Comparison of ENCODE assay signal across 14 cellular contexts in the genomic region with DNA sequence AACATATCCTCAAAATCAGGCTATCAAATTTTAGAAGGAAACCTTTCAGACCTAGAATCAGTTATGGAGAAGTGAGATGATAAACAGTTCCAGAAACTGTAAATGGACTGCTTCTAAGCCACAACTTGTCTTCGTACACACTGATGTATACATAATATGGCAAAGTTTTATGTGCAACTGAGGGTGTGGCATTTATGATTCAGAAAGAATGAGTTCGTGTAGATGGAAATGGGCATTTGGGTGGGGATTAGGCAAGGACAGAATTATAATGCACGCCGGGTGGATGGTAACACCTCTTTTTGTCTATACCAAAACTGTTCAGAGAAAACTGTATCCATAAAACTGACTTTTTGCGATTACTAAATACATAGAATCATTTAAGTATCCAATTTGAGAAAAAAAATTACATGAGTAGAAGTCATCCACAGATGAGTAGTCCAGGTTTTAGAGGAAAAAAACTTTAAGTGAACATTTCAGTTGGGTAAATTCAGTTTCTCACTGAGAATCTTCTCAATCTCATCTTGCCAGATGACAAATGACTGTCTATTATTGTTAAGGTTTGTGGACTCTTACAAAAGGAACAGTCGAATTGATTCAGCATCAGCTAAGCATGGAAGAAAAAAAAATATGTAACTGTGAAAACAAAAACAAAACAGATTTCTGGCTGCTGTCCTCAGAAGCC. TPM values are rescaled to one million over a fixed set of nuclear protein-coding genes. Genes with fewer than 3 reads are reported as not detected.
DNase-seq lines count a peak whose midpoint lies in the region; ATAC-seq, FAIRE-seq and TF ChIP-seq lines count a peak whose summit lies in the region.
"Had no signal": no experiment of that assay in that cellular context is flagged by ENCODE, and none has a peak within 500 bp of the region (broad histone marks: within the 10 kb centered on the region; RNA-seq: fewer than 3 reads in every experiment).

No MANE protein-coding gene starts in this region.

- TF ChIP-seq RAD21 in liver (IDR thresholded peaks at IDR 0.05), result no peak
- TF ChIP-seq RAD21 in HepG2 (CRISPR knock-in tag; IDR thresholded peaks at IDR 0.05), result no peak

- no peak overlapping the region for H3K4me2 ChIP-seq in HepG2 (ENCODE audit: low read depth, low read length)

- no peak for DNase-seq in HepG2 (ENCODE audit: low spot score)
- no peak for DNase-seq in progenitor cell of endocrine pancreas (ENCODE audit: low spot score, unreplicated experiment)
- no peak for DNase-seq in activated gamma-delta T cell (lab: John Stamatoyannopoulos, UW)
- DNase-seq in A172 (ENCODE audit: low spot score), result no peak
- no peak for DNase-seq in activated CD8-positive, alpha-beta memory T cell treated with anti-CD3 and anti-CD28 coated beads, Interleukin-2, amount 50 U/mL, for 48 hours
- DNase-seq: activated naive CD8-positive, alpha-beta T cell treated with anti-CD3 and anti-CD28 coated beads, Interleukin-2, amount 10 ng/mL, durations not matched to agents 7 days and 5 days; DMS79; H7 had no signal

- peaks cover 39% of the 10 kb centered on the region for H3K4me1 Mint-ChIP-seq in progenitor cell of endocrine pancreas (ENCODE audit: low read depth)
- H3K4me1 Mint-ChIP-seq: activated naive CD8-positive, alpha-beta T cell treated with anti-CD3 and anti-CD28 coated beads, Interleukin-2, amount 10 ng/mL, durations not matched to agents 7 days and 5 days had no signal

- in situ Hi-C loops in HepG2 (cut with HindIII; ENCODE audit: extremely low pct_ligation_motif_present, low pct_unique_long_range_greater_than_20kb), result no loop called here

- H3K27me3 Mint-ChIP-seq in progenitor cell of endocrine pancreas, result no peaks in the 10 kb centered on the region
- H3K27me3 Mint-ChIP-seq: activated naive CD8-positive, alpha-beta T cell treated with anti-CD3 and anti-CD28 coated beads, Interleukin-2, amount 10 ng/mL, durations not matched to agents 7 days and 5 days had no signal

- H3K9ac ChIP-seq in liver (ENCODE audit: low read depth in 1 of 2, low read length in 2 of 2) (no peak overlapping the region), HepG2 (ENCODE audit: insufficient read depth, low read depth, low read length) (no peak overlapping the region)

- H3K4me3 ChIP-seq in liver (ENCODE audit: low read depth in 1 of 3, low read length in 3 of 3), result no peak overlapping the region
- H3K4me3 ChIP-seq in HepG2 (replicated peaks in 1 of 3; ENCODE audit: insufficient read depth in 1 of 3, low read depth in 2 of 3, low read length in 3 of 3), result no peak overlapping the region
- H3K4me3 ChIP-seq: tibial nerve had no signal

- peak overlapping the region; percentile 91 for H3K27ac Mint-ChIP-seq in progenitor cell of endocrine pancreas
- H3K27ac Mint-ChIP-seq: activated naive CD8-positive, alpha-beta T cell treated with anti-CD3 and anti-CD28 coated beads, Interleukin-2, amount 10 ng/mL, durations not matched to agents 7 days and 5 days had no signal

- H3K9me3 ChIP-seq in liver (ENCODE audit: control insufficient read depth in 4 of 4, low read length in 3 of 4) (no peaks in the 10 kb centered on the region), HepG2 (ENCODE audit: low read length) (no peaks in the 10 kb centered on the region)
- H3K9me3 ChIP-seq: tibial nerve had no signal

- peaks cover 9% of the 10 kb centered on the region; the same call in 1 of the 2 replicates for H4K20me1 ChIP-seq in HepG2 (ENCODE audit: insufficient read depth, low read length)

- CTCF ChIA-PET in HepG2 (lab: Yijun Ruan, JAX; ENCODE audit: low intra/inter-chr PET ratio, low total read pairs), result no interaction called here

- H3K36me3 ChIP-seq in liver (ENCODE audit: control insufficient read depth in 4 of 4, insufficient read depth in 3 of 4, low read depth in 1 of 4, low read length in 3 of 4), result no peaks in the 10 kb centered on the region
- H3K36me3 ChIP-seq in HepG2 (replicated peaks in 1 of 2; ENCODE audit: control insufficient read depth in 1 of 2, insufficient read depth in 2 of 2, low read length in 2 of 2), result no peaks in the 10 kb centered on the region; a peak in 1 of 5 replicates

- TF ChIP-seq EP300 in HepG2 (IDR thresholded peaks at IDR 0.05; ENCODE audit: low read depth in 2 of 2, low read length in 2 of 2) (no peak), HepG2 (CRISPR knock-in tag; IDR thresholded peaks at IDR 0.05; ENCODE audit: borderline replicate concordance) (no peak)

- POLR2A ChIA-PET in HepG2 (lab: Yijun Ruan, JAX), result interaction anchor here (0.6 kb wide), 1 partner anchor 10 kb away, joined by 3 read pairs; no protein-coding TSS in a partner anchor

- no peak overlapping the region for H3K4me3 Mint-ChIP-seq in progenitor cell of endocrine pancreas (ENCODE audit: low read depth)
- H3K4me3 Mint-ChIP-seq: activated naive CD8-positive, alpha-beta T cell treated with anti-CD3 and anti-CD28 coated beads, Interleukin-2, amount 10 ng/mL, durations not matched to agents 7 days and 5 days had no signal

- BruUV-seq in HepG2 (replicated peaks; lab: Mats Ljungman, UMichigan), result no TSS peak

- H3K27ac ChIP-seq in liver (ENCODE audit: low read depth in 1 of 2, low read length in 2 of 2) (peak overlapping the region; percentile 72 to 83), HepG2 (ENCODE audit: extremely low read length, insufficient read depth, low read length) (no peak overlapping the region)

- WGBS in liver, result 76% methylated on average over 6 of the region's 6 CpGs
- 91% methylated on average over 6 of the region's 6 CpGs for WGBS in HepG2 (ENCODE audit: low lambda C conversion rate)

- no peak for FAIRE-seq in HepG2 (lab: Jason Lieb, UNC)
- FAIRE-seq: GM12891, GM19239 had no signal

- H3K4me1 ChIP-seq in liver (ENCODE audit: control insufficient read depth in 4 of 4, insufficient read depth in 4 of 4, low read length in 3 of 4) (peaks cover 0 to 10% (median 1%) of the 10 kb centered on the region in 4 donors), HepG2 (ENCODE audit: insufficient read depth, low read length) (peaks cover 29% of the 10 kb centered on the region)

- no peak for TF ChIP-seq POLR2A in HepG2 (IDR thresholded peaks at IDR 0.05; ENCODE audit: insufficient read depth in 1 of 2, low read depth in 2 of 2, low read length in 2 of 2)

- intact Hi-C loops in HepG2 (cut with micrococcal nuclease; ENCODE audit: unreplicated experiment), result no loop called here

- ATAC-seq in HepG2 (no peak), esophagus mucosa (peak; percentile 26), HG03095 (IDR thresholded peaks at IDR 0.05; ENCODE audit: unreplicated experiment) (no peak)

- H3K36me3 Mint-ChIP-seq in progenitor cell of endocrine pancreas (ENCODE audit: insufficient read depth), result peaks cover 2% of the 10 kb centered on the region
- H3K36me3 Mint-ChIP-seq: activated naive CD8-positive, alpha-beta T cell treated with anti-CD3 and anti-CD28 coated beads, Interleukin-2, amount 10 ng/mL, durations not matched to agents 7 days and 5 days had no signal

- no peak for TF ChIP-seq CTCF in liver (IDR thresholded peaks at IDR 0.05; ENCODE audit: low read depth, low read length, missing input control)
- no peak for TF ChIP-seq CTCF in HepG2 (CRISPR knock-in tag; IDR thresholded peaks at IDR 0.05)
- TF ChIP-seq CTCF in progenitor cell of endocrine pancreas (IDR thresholded peaks at IDR 0.05; ENCODE audit: unreplicated experiment), result no peak

- no peaks in the 10 kb centered on the region for H3K9me3 Mint-ChIP-seq in progenitor cell of endocrine pancreas (ENCODE audit: low read depth)
- H3K9me3 Mint-ChIP-seq: activated naive CD8-positive, alpha-beta T cell treated with anti-CD3 and anti-CD28 coated beads, Interleukin-2, amount 10 ng/mL, durations not matched to agents 7 days and 5 days had no signal

- H3K27me3 ChIP-seq in liver (ENCODE audit: control insufficient read depth in 4 of 4, insufficient read depth in 4 of 4, low read length in 3 of 4), result no peaks in the 10 kb centered on the region
- H3K27me3 ChIP-seq in HepG2 (ENCODE audit: control insufficient read depth in 1 of 2, insufficient read depth in 2 of 2, low read length in 2 of 2), result no peaks in the 10 kb centered on the region
- H3K27me3 ChIP-seq: tibial nerve had no signal

- H2AFZ ChIP-seq in HepG2 (ENCODE audit: low read length), result no peak overlapping the region

- H3K79me2 ChIP-seq in HepG2 (ENCODE audit: insufficient read depth, low read length), result no peaks in the 10 kb centered on the region

RNA-seq across cellular contexts. Expression of gene ERRFI1, which starts 22.5 kb away (rescaled TPM):
- total RNA-seq in liver (100 to 1,000 TPM in 1 of 2 donors, 10 to 100 TPM in 1; 60.7 to 424 TPM), HepG2 (2016; rRNA removed; fragmentation: Illumina TruSeq; extraction: Trizol) (84.4 and 99.5 TPM in 2 replicates), esophagus mucosa (25.4 TPM), progenitor cell of endocrine pancreas (138 and 139 TPM in 2 replicates)
- polyA plus RNA-seq in liver (100 to 1,000 TPM in 1 of 2 donors, 10 to 100 TPM in 1; 68.6 to 142 TPM), HepG2 (2011; rRNA removed) (634 and 753 TPM in 2 replicates)
- total RNA-seq in HepG2 (2016; cell fraction: cytosol; rRNA removed; fragmentation: Illumina TruSeq; extraction: Trizol; ENCODE audit: low read depth), result 16.2 and 17.9 TPM in 2 replicates
- total RNA-seq in HepG2 (2016; cell fraction: insoluble cytoplasmic fraction; rRNA removed; fragmentation: Illumina TruSeq; extraction: Trizol), result 83.4 and 92.6 TPM in 2 replicates
- 72.5 and 74.8 TPM in 2 replicates for total RNA-seq in HepG2 (2016; cell fraction: membrane; rRNA removed; fragmentation: Illumina TruSeq; extraction: Trizol)
- total RNA-seq in HepG2 (2016; cell fraction: nucleus; rRNA removed; fragmentation: Illumina TruSeq; extraction: Trizol), result 61.8 and 73.3 TPM in 2 replicates
- polyA plus RNA-seq in HepG2 (2011; cell fraction: cytosol; rRNA removed), result 492 and 608 TPM in 2 replicates
- polyA plus RNA-seq in HepG2 (2011; cell fraction: nucleus; rRNA removed), result 300 and 467 TPM in 2 replicates
- 335 and 494 TPM in 2 replicates for polyA plus RNA-seq in HepG2 (2012)
- polyA plus RNA-seq in HepG2 (2016; cell fraction: cytosol; fragmentation: Illumina TruSeq; extraction: Trizol; ENCODE audit: low read depth), result 8.7 and 10.5 TPM in 2 replicates
- polyA plus RNA-seq in HepG2 (2016; cell fraction: insoluble cytoplasmic fraction; fragmentation: Illumina TruSeq; extraction: Trizol; ENCODE audit: low read depth), result 102 and 107 TPM in 2 replicates
- 41.9 and 45.1 TPM in 2 replicates for polyA plus RNA-seq in HepG2 (2016; cell fraction: membrane; fragmentation: Illumina TruSeq; extraction: Trizol; ENCODE audit: low read depth)
- polyA plus RNA-seq in HepG2 (2016; cell fraction: nucleus; fragmentation: Illumina TruSeq; extraction: Trizol; ENCODE audit: insufficient read depth, low read depth), result 110 and 117 TPM in 2 replicates
- 6.9 and 217 TPM in 2 replicates for polyA minus RNA-seq in HepG2 (2011; rRNA and poly(A)+ RNA removed; ENCODE audit: low replicate concordance)
- polyA minus RNA-seq in HepG2 (2011; cell fraction: cytosol; rRNA and poly(A)+ RNA removed), result 288 and 291 TPM in 2 replicates
- 228 and 458 TPM in 2 replicates for polyA minus RNA-seq in HepG2 (2011; cell fraction: nucleus; rRNA and poly(A)+ RNA removed)
- total RNA-seq in A172 (2014; rRNA removed; shearing (Covaris generic)), result 92.1 and 100 TPM in 2 replicates

RNA-seq across cellular contexts. Expression of gene PARK7, which starts 42.1 kb away (rescaled TPM):
- 100 to 1,000 TPM; 107 to 131 TPM for total RNA-seq in liver
- 100 to 1,000 TPM; 231 to 297 TPM for polyA plus RNA-seq in liver
- total RNA-seq in HepG2 (2016; rRNA removed; fragmentation: Illumina TruSeq; extraction: Trizol), result 296 and 409 TPM in 2 replicates
- total RNA-seq in HepG2 (2016; cell fraction: cytosol; rRNA removed; fragmentation: Illumina TruSeq; extraction: Trizol; ENCODE audit: low read depth), result 134 and 137 TPM in 2 replicates
- total RNA-seq in HepG2 (2016; cell fraction: insoluble cytoplasmic fraction; rRNA removed; fragmentation: Illumina TruSeq; extraction: Trizol), result 293 and 390 TPM in 2 replicates
- total RNA-seq in HepG2 (2016; cell fraction: membrane; rRNA removed; fragmentation: Illumina TruSeq; extraction: Trizol), result 183 and 197 TPM in 2 replicates
- total RNA-seq in HepG2 (2016; cell fraction: nucleus; rRNA removed; fragmentation: Illumina TruSeq; extraction: Trizol), result 97.3 and 108 TPM in 2 replicates
- 160 and 212 TPM in 2 replicates for polyA plus RNA-seq in HepG2 (2011; rRNA removed)
- polyA plus RNA-seq in HepG2 (2011; cell fraction: cytosol; rRNA removed), result 157 and 186 TPM in 2 replicates
- polyA plus RNA-seq in HepG2 (2011; cell fraction: nucleus; rRNA removed), result 39.0 and 44.4 TPM in 2 replicates
- 232 and 305 TPM in 2 replicates for polyA plus RNA-seq in HepG2 (2012)
- 218 and 228 TPM in 2 replicates for polyA plus RNA-seq in HepG2 (2016; cell fraction: cytosol; fragmentation: Illumina TruSeq; extraction: Trizol; ENCODE audit: low read depth)
- 522 and 557 TPM in 2 replicates for polyA plus RNA-seq in HepG2 (2016; cell fraction: insoluble cytoplasmic fraction; fragmentation: Illumina TruSeq; extraction: Trizol; ENCODE audit: low read depth)
- polyA plus RNA-seq in HepG2 (2016; cell fraction: membrane; fragmentation: Illumina TruSeq; extraction: Trizol; ENCODE audit: low read depth), result 199 and 221 TPM in 2 replicates
- polyA plus RNA-seq in HepG2 (2016; cell fraction: nucleus; fragmentation: Illumina TruSeq; extraction: Trizol; ENCODE audit: insufficient read depth, low read depth), result 223 and 234 TPM in 2 replicates
- polyA minus RNA-seq in HepG2 (2011; rRNA and poly(A)+ RNA removed; ENCODE audit: low replicate concordance), result 24.0 and 53.8 TPM in 2 replicates
- polyA minus RNA-seq in HepG2 (2011; cell fraction: cytosol; rRNA and poly(A)+ RNA removed), result 52.3 and 53.9 TPM in 2 replicates
- 28.7 and 42.4 TPM in 2 replicates for polyA minus RNA-seq in HepG2 (2011; cell fraction: nucleus; rRNA and poly(A)+ RNA removed)
- 170 TPM for total RNA-seq in esophagus mucosa
- 218 and 229 TPM in 2 replicates for total RNA-seq in progenitor cell of endocrine pancreas
- 242 and 359 TPM in 2 replicates for total RNA-seq in A172 (2014; rRNA removed; shearing (Covaris generic))
